8 cellular contexts compared by ENCODE assay signal in the genomic region with DNA sequence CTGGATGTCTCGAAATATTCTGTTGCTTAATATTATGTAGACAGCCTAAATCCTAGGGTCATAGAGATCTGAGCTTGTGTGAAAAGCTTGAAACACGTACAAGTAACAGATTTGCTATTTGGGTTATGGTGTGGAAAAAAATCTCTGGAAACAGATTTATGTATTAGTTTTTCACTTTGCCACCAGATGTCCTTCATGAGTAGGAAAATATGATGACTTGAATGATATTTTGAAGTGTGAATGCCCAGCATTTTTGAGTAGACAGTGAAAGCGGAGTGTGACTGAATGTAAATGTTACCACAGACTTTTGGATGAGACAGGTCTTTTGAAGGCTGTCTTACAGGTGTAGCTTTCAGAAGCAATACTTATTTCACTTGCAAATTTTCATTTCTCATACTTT. TPM values are rescaled to one million over a fixed set of nuclear protein-coding genes. Genes with fewer than 3 reads are reported as not detected.
DNase-seq lines count a peak whose midpoint lies in the region; ATAC-seq, FAIRE-seq and TF ChIP-seq lines count a peak whose summit lies in the region.

No MANE protein-coding gene starts in this region.

- H3K27me3 ChIP-seq in AG04450 (ENCODE audit: control insufficient read depth, insufficient read depth, low read length) = peaks cover 14% of the 10 kb centered on the region

- H3K4me1 ChIP-seq in OCI-LY7 (ENCODE audit: insufficient read depth, low read length, poor library complexity, severe bottlenecking) = peaks cover 4% of the 10 kb centered on the region

- H3K4me3 ChIP-seq in AG04450 (ENCODE audit: low read depth, low read length) (no peak overlapping the region), OCI-LY7 (ENCODE audit: low read depth, low read length, poor library complexity, severe bottlenecking) (no peak overlapping the region), fibroblast of villous mesenchyme (ENCODE audit: low read depth, low read length) (no peak overlapping the region)

- no peaks in the 10 kb centered on the region for H3K9me2 ChIP-seq in OCI-LY7 (ENCODE audit: insufficient read depth, low read length)

- BruUV-seq in OCI-LY7 (replicated peaks; lab: Mats Ljungman, UMichigan) = no TSS peak

- H3K27ac ChIP-seq in AG04450 (ENCODE audit: low read depth, low read length) (no peak overlapping the region), OCI-LY7 (ENCODE audit: low read depth, low read length, poor library complexity, severe bottlenecking) (no peak overlapping the region)

- intact Hi-C loops in OCI-LY7 (cut with micrococcal nuclease; ENCODE audit: unreplicated experiment) = loop anchor here (1.0 to 5.0 kb wide), 4 partner anchors 161 to 496 kb away; no protein-coding TSS in a partner anchor

- H3K9me3 ChIP-seq in AG04450 (ENCODE audit: control insufficient read depth, insufficient read depth, low read length) = no peaks in the 10 kb centered on the region
- no peaks in the 10 kb centered on the region for H3K9me3 ChIP-seq in OCI-LY7 (ENCODE audit: low read length)

- no peaks in the 10 kb centered on the region for H4K20me1 ChIP-seq in OCI-LY7 (ENCODE audit: insufficient read depth, low read length)

- peak; percentile 36 for FAIRE-seq in GM18507 (lab: Jason Lieb, UNC)

- ATAC-seq in GM18870 (IDR thresholded peaks at IDR 0.05; ENCODE audit: unreplicated experiment) (no peak), HG03432 (IDR thresholded peaks at IDR 0.05; ENCODE audit: unreplicated experiment) (no peak), HG03095 (IDR thresholded peaks at IDR 0.05; ENCODE audit: unreplicated experiment) (no peak)

- no peak for DNase-seq in AG04450 (ENCODE audit: low read depth, low spot score)
- DNase-seq in GM18507 (ENCODE audit: extremely low spot score, insufficient read length, low read depth) = no peak
- peak; percentile 55 for DNase-seq in OCI-LY7 (ENCODE audit: low spot score)
- peak; percentile 32 for DNase-seq in fibroblast of villous mesenchyme (ENCODE audit: low read depth)
- DNase-seq in activated gamma-delta T cell (lab: John Stamatoyannopoulos, UW) = no peak

- CTCF ChIA-PET in AG04450 (lab: Charles Lee) (interaction anchor here (0.6 to 3.9 kb wide), 26 partner anchors 12 to 498 kb away, joined by 3 to 116 read pairs (median 5); a partner anchor contains a TSS), OCI-LY7 (lab: Charles Lee; ENCODE audit: unreplicated experiment) (interaction anchor here (1.2 to 2.8 kb wide), 3 partner anchors 176 to 275 kb away, joined by 3 to 17 read pairs (median 4); no protein-coding TSS in a partner anchor)

- H3K36me3 ChIP-seq in OCI-LY7 (ENCODE audit: insufficient read depth, low read length) = no peaks in the 10 kb centered on the region

- TF ChIP-seq CTCF in AG04450 (IDR thresholded peaks at IDR 0.05; ENCODE audit: low read depth, low read length) (peak; percentile 24; the same call in 1 of the 2 replicates), OCI-LY7 (conservative IDR thresholded peaks at IDR 0.05; ENCODE audit: low read length) (peak; percentile 77), fibroblast of villous mesenchyme (IDR thresholded peaks at IDR 0.05; ENCODE audit: insufficient read depth, low read depth, low read length) (peak; percentile 27)

- no peak overlapping the region for H2AFZ ChIP-seq in OCI-LY7 (ENCODE audit: low read length)

- POLR2A ChIA-PET in AG04450 (lab: Yijun Ruan, JAX) (no interaction called here), OCI-LY7 (lab: Charles Lee) (interaction anchor here (0.6 to 1.0 kb wide), 5 partner anchors 23 to 383 kb away, joined by 3 to 5 read pairs (median 3); no protein-coding TSS in a partner anchor)

- no peak overlapping the region for H3K4me2 ChIP-seq in OCI-LY7 (ENCODE audit: low read length)

- no peaks in the 10 kb centered on the region for H3K79me2 ChIP-seq in OCI-LY7 (ENCODE audit: insufficient read depth, low read depth, low read length)

RNA-seq across cellular contexts. Expression of a gene that starts 4.2 kb away (rescaled TPM):
- 0.69 and 0.77 TPM in 2 replicates for polyA plus RNA-seq in AG04450 (2011; rRNA removed)
- polyA minus RNA-seq in AG04450 (2011; rRNA and poly(A)+ RNA removed) = 0.64 and 0.83 TPM in 2 replicates
- 0.10 and 0.38 TPM in 2 replicates for total RNA-seq in OCI-LY7 (2014; rRNA removed; shearing (Covaris generic))
- total RNA-seq in OCI-LY7 (2022) (0.94 and 1.1 TPM in 2 replicates), fibroblast of villous mesenchyme (under 0.01 and 1.7 TPM in 2 replicates)

Comparison
In these comparisons a context has a peak if more than half of its experiments do, and no peak if none do; other contexts are left out.
1. DNase-seq: peak in OCI-LY7 (single experiment) and fibroblast of villous mesenchyme (single experiment); none in AG04450 (single experiment), GM18507 (single experiment) and activated gamma-delta T cell (single experiment).
2. CTCF ChIP-seq: peak in every context shown above with its lines; median percentile 77 in OCI-LY7; 27 in fibroblast of villous mesenchyme; 24 in AG04450.